In genomic region chr3:97872209-97873042, GRCh38 we compare ENCODE assay signal across 8 cellular contexts. TPM values are rescaled to one million over a fixed set of nuclear protein-coding genes. Genes with fewer than 3 reads are reported as not detected.
A peak's percentile ranks its signal among the peaks of the same experiment; 100 is the strongest.
DNase-seq lines count a peak whose midpoint lies in the region; ATAC-seq and TF ChIP-seq lines count a peak whose summit lies in the region.

No MANE protein-coding gene starts in this region.

- H3K9me3 ChIP-seq in mesodermal cell (ENCODE audit: control insufficient read depth, low read length) (no peaks in the 10 kb centered on the region), aorta (ENCODE audit: control insufficient read depth, low read length) (peaks cover 2% of the 10 kb centered on the region), Karpas-422 (ENCODE audit: low read length) (no peaks in the 10 kb centered on the region)

- in situ Hi-C loops in astrocyte of the spinal cord (cut with HindIII; ENCODE audit: low sequenced_read_pairs): no loop called here
- in situ Hi-C loops in GM13977 (cut with MboI; ENCODE audit: low pct_unique_long_range_greater_than_20kb, low sequenced_read_pairs, unreplicated experiment): no loop called here

- ATAC-seq in left cardiac atrium (peak; percentile 30 to 72), Right ventricle myocardium inferior (no peak), aorta (ENCODE audit: low FRiP score) (peak; percentile 57)

- H3K4me2 ChIP-seq in Karpas-422 (ENCODE audit: low read depth, low read length, poor library complexity, severe bottlenecking): no peak overlapping the region

- no peak overlapping the region for H2AFZ ChIP-seq in Karpas-422 (ENCODE audit: low read length)

- H3K27ac ChIP-seq in mesodermal cell (ENCODE audit: low read depth, low read length, severe bottlenecking) (peak overlapping the region; percentile 80), aorta (ENCODE audit: low read depth in 1 of 2, low read length in 2 of 2) (no peak overlapping the region), Karpas-422 (ENCODE audit: low read length) (no peak overlapping the region)

- no peak for DNase-seq in left cardiac atrium
- no peak for DNase-seq in Right ventricle myocardium inferior (ENCODE audit: missing footprints)
- peak; percentile 95 for DNase-seq in astrocyte of the spinal cord (ENCODE audit: low read depth, low spot score)
- DNase-seq in aorta: no peak
- no peak for DNase-seq in Karpas-422
- no peak for DNase-seq in SIG-M5 (lab: John Stamatoyannopoulos, UW)
- no peak for DNase-seq in GM13977 (ENCODE audit: low spot score)

- intact Hi-C loops in left cardiac atrium (cut with DNase I): no loop called here
- intact Hi-C loops in Right ventricle myocardium inferior (cut with DNase I): no loop called here
- intact Hi-C loops in aorta (cut with DNase I): no loop called here

- H3K79me2 ChIP-seq in Karpas-422 (ENCODE audit: low read length): no peaks in the 10 kb centered on the region

- H3K27me3 ChIP-seq in aorta (ENCODE audit: control insufficient read depth in 1 of 2, insufficient read depth in 2 of 2, low read length in 1 of 2) (no peaks in the 10 kb centered on the region), Karpas-422 (ENCODE audit: low read length) (no peaks in the 10 kb centered on the region)

- 40 to 96% methylated on average over 1 to 3 of the region's 5 CpGs for WGBS in mesodermal cell (ENCODE audit: insufficient coverage in 2 of 2), 2 experiments
- 66 to 73% methylated on average over 5 of the region's 5 CpGs for WGBS in aorta, 2 donors

- no peaks in the 10 kb centered on the region for H3K9me2 ChIP-seq in Karpas-422 (replicated peaks; ENCODE audit: insufficient read depth, low read length)

- no peak overlapping the region for H3K4me3 ChIP-seq in astrocyte of the spinal cord (ENCODE audit: low read depth, low read length)
- no peak overlapping the region for H3K4me3 ChIP-seq in mesodermal cell (ENCODE audit: extremely low read depth, insufficient read depth, low read length, poor library complexity, severe bottlenecking)
- H3K4me3 ChIP-seq in aorta (ENCODE audit: low read length in 2 of 2): no peak overlapping the region
- no peak overlapping the region for H3K4me3 ChIP-seq in Karpas-422 (ENCODE audit: low read length)

- H3K9ac ChIP-seq in Karpas-422 (ENCODE audit: low read length): no peak overlapping the region

- H3K4me1 ChIP-seq in mesodermal cell (ENCODE audit: control insufficient read depth, insufficient read depth, low read length, poor library complexity, severe bottlenecking) (no peaks in the 10 kb centered on the region), aorta (ENCODE audit: control insufficient read depth in 1 of 2, insufficient read depth in 2 of 2, low read length in 2 of 2) (no peaks in the 10 kb centered on the region), Karpas-422 (ENCODE audit: low read length) (no peaks in the 10 kb centered on the region)

- no peak for TF ChIP-seq CTCF in astrocyte of the spinal cord (IDR thresholded peaks at IDR 0.05; ENCODE audit: low read depth, low read length)
- no peak for TF ChIP-seq CTCF in GM13977 (IDR thresholded peaks at IDR 0.05; ENCODE audit: extremely low read depth, insufficient read depth, missing control alignments)

- H3K36me3 ChIP-seq in mesodermal cell (ENCODE audit: control insufficient read depth, insufficient read depth, low read length) (no peaks in the 10 kb centered on the region), aorta (ENCODE audit: control insufficient read depth in 1 of 2, insufficient read depth in 2 of 2, low read length in 1 of 2) (peaks cover 0 to 4% of the 10 kb centered on the region in 2 donors), Karpas-422 (ENCODE audit: insufficient read depth, low read length) (no peaks in the 10 kb centered on the region)

- H4K20me1 ChIP-seq in Karpas-422 (ENCODE audit: insufficient read depth, low read depth, low read length): no peaks in the 10 kb centered on the region

RNA-seq across cellular contexts. Expression of gene CRYBG3, which starts 50.6 kb away (rescaled TPM):
- total RNA-seq in left cardiac atrium: 10 to 100 TPM; 18.3 to 23.9 TPM
- 23.1 TPM for total RNA-seq in Right ventricle myocardium inferior
- 3.9 TPM for polyA plus RNA-seq in mesodermal cell (2013, experiment 1 of 2)
- polyA plus RNA-seq in mesodermal cell (2013, experiment 2 of 2): 5.1 TPM
- 10 to 100 TPM; 22.4 to 39.1 TPM for total RNA-seq in aorta
- polyA plus RNA-seq in aorta: 1 to 10 TPM; 1.5 to 4.7 TPM
- 0.61 and 1.1 TPM in 2 replicates for total RNA-seq in Karpas-422 (2014; rRNA removed; shearing (Covaris generic); ENCODE audit: low replicate concordance)
